In genomic region chr7:44348300-44348699, GRCh38 we compare ENCODE assay signal across 9 cellular contexts. TPM values are rescaled to one million over a fixed set of nuclear protein-coding genes. Genes with fewer than 3 reads are reported as not detected.
A peak's percentile ranks its signal among the peaks of the same experiment; 100 is the strongest.
DNase-seq lines count a peak whose midpoint lies in the region; ATAC-seq and TF ChIP-seq lines count a peak whose summit lies in the region.
"Had no signal": no experiment of that assay in that cellular context is flagged by ENCODE, and none has a peak within 500 bp of the region (broad histone marks: within the 10 kb centered on the region; RNA-seq: fewer than 3 reads in every experiment).

No MANE protein-coding gene starts in this region.

- H3K27ac ChIP-seq in AG04450 (ENCODE audit: low read depth, low read length) = no peak overlapping the region
- H3K27ac ChIP-seq in effector memory CD4-positive, alpha-beta T cell (ENCODE audit: insufficient read depth, low read length, poor library complexity, severe bottlenecking) = no peak overlapping the region
- H3K27ac ChIP-seq: neutrophil had no signal

- TF ChIP-seq CTCF in AG04450 (IDR thresholded peaks at IDR 0.05; ENCODE audit: low read depth, low read length) (peak; percentile 58), GM12872 (IDR thresholded peaks at IDR 0.05; ENCODE audit: insufficient read depth, low read depth, low read length) (peak; percentile 67), fibroblast of villous mesenchyme (IDR thresholded peaks at IDR 0.05; ENCODE audit: insufficient read depth, low read depth, low read length) (peak; percentile 79)

- POLR2A ChIA-PET in AG04450 (lab: Yijun Ruan, JAX) = no interaction called here

- CTCF ChIA-PET in AG04450 (lab: Charles Lee) = interaction anchor here (1.0 to 3.2 kb wide), 8 partner anchors 8 to 217 kb away, joined by 3 to 46 read pairs (median 3); no protein-coding TSS in a partner anchor

- no peak overlapping the region for H3K4me3 ChIP-seq in AG04450 (ENCODE audit: low read depth, low read length)
- H3K4me3 ChIP-seq in fibroblast of villous mesenchyme (ENCODE audit: low read depth, low read length) = no peak overlapping the region
- H3K4me3 ChIP-seq in effector memory CD4-positive, alpha-beta T cell (ENCODE audit: insufficient read depth, low read depth, low read length, poor library complexity, severe bottlenecking) = no peak overlapping the region

- DNase-seq in AG04450 (ENCODE audit: low read depth, low spot score) = peak; percentile 4
- peak; percentile 8 for DNase-seq in RKO (ENCODE audit: low spot score)
- DNase-seq in fibroblast of villous mesenchyme (ENCODE audit: low read depth) = peak; percentile 58
- DNase-seq in effector memory CD4-positive, alpha-beta T cell = no peak
- DNase-seq in NCI-H128 (lab: John Stamatoyannopoulos, UW; ENCODE audit: unreplicated experiment) = no peak
- no peak for DNase-seq in stimulated activated CD4-positive, alpha-beta T cell treated with anti-CD3 and anti-CD28 coated beads, Interleukin-12 subunit alpha, Interleukin-12 subunit beta, amount 100 ng/mL, for 4 hours

- no peaks in the 10 kb centered on the region for H3K4me1 ChIP-seq in effector memory CD4-positive, alpha-beta T cell (ENCODE audit: control insufficient read depth, insufficient read depth, low read length, poor library complexity, severe bottlenecking)

- H3K9me3 ChIP-seq in AG04450 (ENCODE audit: control insufficient read depth, insufficient read depth, low read length) = no peaks in the 10 kb centered on the region; the same call in 1 of the 2 replicates
- H3K9me3 ChIP-seq in effector memory CD4-positive, alpha-beta T cell (ENCODE audit: control insufficient read depth, low read length) = no peaks in the 10 kb centered on the region
- H3K9me3 ChIP-seq: neutrophil had no signal

- ATAC-seq in HG03378 (IDR thresholded peaks at IDR 0.05; ENCODE audit: unreplicated experiment) = no peak

- no peaks in the 10 kb centered on the region for H3K36me3 ChIP-seq in effector memory CD4-positive, alpha-beta T cell (ENCODE audit: control insufficient read depth, insufficient read depth, low read length)
- H3K36me3 ChIP-seq: neutrophil had no signal

- H3K27me3 ChIP-seq in AG04450 (ENCODE audit: control insufficient read depth, insufficient read depth, low read length) = peaks cover 7% of the 10 kb centered on the region
- H3K27me3 ChIP-seq in effector memory CD4-positive, alpha-beta T cell (replicated peaks; ENCODE audit: control insufficient read depth, insufficient read depth, low read length, poor library complexity, severe bottlenecking) = no peaks in the 10 kb centered on the region

RNA-seq across cellular contexts. Expression of gene CAMK2B, which starts 22.9 kb away (rescaled TPM):
- 0.12 TPM in 1 of 2 replicates, not detected in the other for polyA plus RNA-seq in AG04450 (2011; rRNA removed)
- polyA minus RNA-seq in AG04450 (2011; rRNA and poly(A)+ RNA removed) = 0.83 TPM in 1 of 2 replicates, not detected in the other
- total RNA-seq in fibroblast of villous mesenchyme = under 0.01 TPM in 1 of 2 replicates, not detected in the other

Comparison
In these comparisons a context has a peak if more than half of its experiments do, and no peak if none do; other contexts are left out.
1. DNase-seq: peak in AG04450 (single experiment), RKO (single experiment) and fibroblast of villous mesenchyme (single experiment); none in effector memory CD4-positive, alpha-beta T cell (0 of 3), NCI-H128 (single experiment) and stimulated activated CD4-positive, alpha-beta T cell treated with anti-CD3 and anti-CD28 coated beads, Interleukin-12 subunit alpha, Interleukin-12 subunit beta, amount 100 ng/mL, for 4 hours (single experiment).
2. Peak in every context shown above with its lines, with median percentiles within 50 percentile points of each other: CTCF ChIP-seq.